ENCODE assay signal across 8 cellular contexts in the genomic region with DNA sequence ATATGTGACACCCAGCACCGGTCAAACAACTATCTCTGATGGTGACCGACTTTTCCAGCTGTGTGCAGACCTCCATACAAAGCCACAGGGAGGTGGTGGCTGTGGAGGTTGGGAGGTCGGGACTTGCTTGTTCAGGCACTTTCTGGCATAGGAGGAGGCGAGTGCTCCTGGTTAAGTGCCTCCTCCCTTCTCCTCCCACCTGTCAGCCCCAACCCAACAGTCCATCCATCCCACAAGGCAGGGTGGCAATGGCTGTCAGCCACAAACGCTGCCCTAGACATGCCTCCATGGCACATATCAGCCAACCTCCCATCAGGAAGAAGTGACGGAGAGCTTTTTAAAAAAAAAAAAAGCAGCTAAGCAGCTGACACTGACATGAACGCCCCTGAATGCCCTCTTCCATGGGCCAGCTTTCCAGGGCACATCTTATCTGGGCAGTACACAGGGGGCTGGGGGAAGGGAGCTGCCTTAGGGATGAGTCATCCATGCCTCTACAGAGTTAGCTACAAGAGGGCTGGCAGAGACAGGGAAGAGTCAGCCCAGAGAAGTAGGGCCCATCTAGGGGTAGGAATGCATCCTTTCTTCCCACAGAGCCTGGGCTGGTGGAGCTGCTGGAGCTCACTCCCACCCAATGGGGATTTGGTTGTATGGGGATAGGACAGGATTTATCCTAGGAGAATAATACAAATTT. TPM values are rescaled to one million over a fixed set of nuclear protein-coding genes. Genes with fewer than 3 reads are reported as not detected.
DNase-seq lines count a peak whose midpoint lies in the region; TF ChIP-seq lines count a peak whose summit lies in the region.

No MANE protein-coding gene starts in this region.

- no peak for TF ChIP-seq CTCF in nephron progenitor cell (IDR thresholded peaks at IDR 0.05)

- intact Hi-C loops in activated naive CD4-positive, alpha-beta T cell treated with anti-CD3 and anti-CD28 coated beads for 36 hours (cut with micrococcal nuclease): no loop called here

- H3K9me3 ChIP-seq in NT2/D1 (ENCODE audit: insufficient read depth, low read length): no peaks in the 10 kb centered on the region
- H3K9me3 ChIP-seq in duodenal mucosa (ENCODE audit: control insufficient read depth in 1 of 2, low read length in 2 of 2): no peaks in the 10 kb centered on the region

- DNase-seq in GM03348 (ENCODE audit: low spot score): peak; percentile 96
- peak; percentile 95 for DNase-seq in NT2/D1 (ENCODE audit: low read depth, low spot score)
- peak; percentile 87 to 94 for DNase-seq in lung microvascular endothelial cell (ENCODE audit: low read depth in 2 of 2)
- DNase-seq in ureter (ENCODE audit: low spot score): peak; percentile 85
- DNase-seq in stimulated activated CD4-positive, alpha-beta T cell treated with anti-CD3 and anti-CD28 coated beads, Interleukin-4, amount 100 ng/mL, for 24 hours: no peak
- DNase-seq in nephron progenitor cell: no peak
- DNase-seq in activated naive CD4-positive, alpha-beta T cell treated with anti-CD3 and anti-CD28 coated beads for 36 hours: no peak

- peak overlapping the region; percentile 67 for H3K27ac ChIP-seq in duodenal mucosa (ENCODE audit: low read depth, low read length)

- peaks cover 24% of the 10 kb centered on the region for H3K36me3 Mint-ChIP-seq in nephron progenitor cell (ENCODE audit: low read depth)
- H3K36me3 Mint-ChIP-seq in activated naive CD4-positive, alpha-beta T cell treated with anti-CD3 and anti-CD28 coated beads for 36 hours (ENCODE audit: low read depth): peaks cover 13% of the 10 kb centered on the region

- H3K36me3 ChIP-seq in NT2/D1 (ENCODE audit: insufficient read depth, insufficient read length, low read length) (peaks cover 74% of the 10 kb centered on the region), duodenal mucosa (ENCODE audit: control insufficient read depth in 1 of 2, insufficient read depth in 2 of 2, low read length in 2 of 2) (peaks cover 8 to 41% of the 10 kb centered on the region in 2 donors)

- no peak overlapping the region for H3K4me3 Mint-ChIP-seq in nephron progenitor cell
- H3K4me3 Mint-ChIP-seq in activated naive CD4-positive, alpha-beta T cell treated with anti-CD3 and anti-CD28 coated beads for 36 hours: no peak overlapping the region

- no peak overlapping the region for H3K27ac Mint-ChIP-seq in nephron progenitor cell
- H3K27ac Mint-ChIP-seq in activated naive CD4-positive, alpha-beta T cell treated with anti-CD3 and anti-CD28 coated beads for 36 hours: no peak overlapping the region

- H3K4me3 ChIP-seq in NT2/D1 (ENCODE audit: insufficient read length, low read depth) (no peak overlapping the region), duodenal mucosa (ENCODE audit: low read depth in 1 of 2, low read length in 2 of 2) (peak overlapping the region in 1 of 2 donors; percentile 41)

- H3K27me3 ChIP-seq in NT2/D1 (ENCODE audit: insufficient read depth, insufficient read length) (no peaks in the 10 kb centered on the region), duodenal mucosa (ENCODE audit: control insufficient read depth in 1 of 2, insufficient read depth in 2 of 2, low read length in 2 of 2) (no peaks in the 10 kb centered on the region)

- CTCF ChIA-PET in activated naive CD4-positive, alpha-beta T cell treated with anti-CD3 and anti-CD28 coated beads for 36 hours (lab: Charles Lee): interaction anchor here (1.4 to 2.0 kb wide), 2 partner anchors 12 to 62 kb away, joined by 3 to 7 read pairs; no protein-coding TSS in a partner anchor

- peaks cover 37% of the 10 kb centered on the region for H3K4me1 ChIP-seq in NT2/D1 (ENCODE audit: insufficient read depth, insufficient read length)
- H3K4me1 ChIP-seq in duodenal mucosa (ENCODE audit: control insufficient read depth in 1 of 2, insufficient read depth in 2 of 2, low read length in 2 of 2): peaks cover 76 to 89% of the 10 kb centered on the region in 2 donors

- no peak overlapping the region for H3K9ac ChIP-seq in NT2/D1 (ENCODE audit: insufficient read length, low read depth)
- peak overlapping the region in 1 of 2 donors; percentile 2 for H3K9ac ChIP-seq in duodenal mucosa (ENCODE audit: low read depth in 1 of 2, low read length in 2 of 2)

- peaks cover 4% of the 10 kb centered on the region for H3K27me3 Mint-ChIP-seq in nephron progenitor cell (ENCODE audit: low read depth, poor library complexity)
- no peaks in the 10 kb centered on the region for H3K27me3 Mint-ChIP-seq in activated naive CD4-positive, alpha-beta T cell treated with anti-CD3 and anti-CD28 coated beads for 36 hours (ENCODE audit: low read depth)

- H3K4me1 Mint-ChIP-seq in nephron progenitor cell: peaks cover 44% of the 10 kb centered on the region
- peaks cover 53% of the 10 kb centered on the region for H3K4me1 Mint-ChIP-seq in activated naive CD4-positive, alpha-beta T cell treated with anti-CD3 and anti-CD28 coated beads for 36 hours (ENCODE audit: low read depth)

- H3K9me3 Mint-ChIP-seq in nephron progenitor cell: no peaks in the 10 kb centered on the region
- H3K9me3 Mint-ChIP-seq in activated naive CD4-positive, alpha-beta T cell treated with anti-CD3 and anti-CD28 coated beads for 36 hours: no peaks in the 10 kb centered on the region

RNA-seq across cellular contexts. Expression of a gene that starts 41.2 kb away (rescaled TPM):
- total RNA-seq in lung microvascular endothelial cell: 19.8 and 31.2 TPM in 2 replicates
- 72.0 TPM for total RNA-seq in ureter
- total RNA-seq in activated naive CD4-positive, alpha-beta T cell treated with anti-CD3 and anti-CD28 coated beads for 36 hours: 10 to 100 TPM; 37.6 to 43.0 TPM

RNA-seq across cellular contexts. Expression of a gene that starts 44.2 kb away (rescaled TPM):
- total RNA-seq in lung microvascular endothelial cell (14.2 and 16.5 TPM in 2 replicates), ureter (122 TPM)
- 10 to 100 TPM; 85.0 to 92.4 TPM for total RNA-seq in activated naive CD4-positive, alpha-beta T cell treated with anti-CD3 and anti-CD28 coated beads for 36 hours

RNA-seq across cellular contexts. Expression of a gene that starts 57.8 kb away (rescaled TPM):
- total RNA-seq in lung microvascular endothelial cell (under 0.01 TPM in 1 of 2 replicates, not detected in the other), ureter (12.9 TPM)
- total RNA-seq in activated naive CD4-positive, alpha-beta T cell treated with anti-CD3 and anti-CD28 coated beads for 36 hours: not detected

Comparison
In these comparisons a context has a peak if more than half of its experiments do, and no peak if none do; other contexts are left out.
1. DNase-seq: peak in GM03348 (single experiment), NT2/D1 (single experiment), lung microvascular endothelial cell (2 of 2) and ureter (single experiment); none in stimulated activated CD4-positive, alpha-beta T cell treated with anti-CD3 and anti-CD28 coated beads, Interleukin-4, amount 100 ng/mL, for 24 hours (single experiment), nephron progenitor cell (single experiment) and activated naive CD4-positive, alpha-beta T cell treated with anti-CD3 and anti-CD28 coated beads for 36 hours (single experiment).
2. RNA of a gene that starts 57.8 kb away (total RNA-seq): 12.9 TPM in ureter (single experiment); not detected in activated naive CD4-positive, alpha-beta T cell treated with anti-CD3 and anti-CD28 coated beads for 36 hours and under 0.01 TPM in lung microvascular endothelial cell; every median in the first group is over 10 times any median in the second.